ENCODE assay signal across 11 cellular contexts in the genomic region with DNA sequence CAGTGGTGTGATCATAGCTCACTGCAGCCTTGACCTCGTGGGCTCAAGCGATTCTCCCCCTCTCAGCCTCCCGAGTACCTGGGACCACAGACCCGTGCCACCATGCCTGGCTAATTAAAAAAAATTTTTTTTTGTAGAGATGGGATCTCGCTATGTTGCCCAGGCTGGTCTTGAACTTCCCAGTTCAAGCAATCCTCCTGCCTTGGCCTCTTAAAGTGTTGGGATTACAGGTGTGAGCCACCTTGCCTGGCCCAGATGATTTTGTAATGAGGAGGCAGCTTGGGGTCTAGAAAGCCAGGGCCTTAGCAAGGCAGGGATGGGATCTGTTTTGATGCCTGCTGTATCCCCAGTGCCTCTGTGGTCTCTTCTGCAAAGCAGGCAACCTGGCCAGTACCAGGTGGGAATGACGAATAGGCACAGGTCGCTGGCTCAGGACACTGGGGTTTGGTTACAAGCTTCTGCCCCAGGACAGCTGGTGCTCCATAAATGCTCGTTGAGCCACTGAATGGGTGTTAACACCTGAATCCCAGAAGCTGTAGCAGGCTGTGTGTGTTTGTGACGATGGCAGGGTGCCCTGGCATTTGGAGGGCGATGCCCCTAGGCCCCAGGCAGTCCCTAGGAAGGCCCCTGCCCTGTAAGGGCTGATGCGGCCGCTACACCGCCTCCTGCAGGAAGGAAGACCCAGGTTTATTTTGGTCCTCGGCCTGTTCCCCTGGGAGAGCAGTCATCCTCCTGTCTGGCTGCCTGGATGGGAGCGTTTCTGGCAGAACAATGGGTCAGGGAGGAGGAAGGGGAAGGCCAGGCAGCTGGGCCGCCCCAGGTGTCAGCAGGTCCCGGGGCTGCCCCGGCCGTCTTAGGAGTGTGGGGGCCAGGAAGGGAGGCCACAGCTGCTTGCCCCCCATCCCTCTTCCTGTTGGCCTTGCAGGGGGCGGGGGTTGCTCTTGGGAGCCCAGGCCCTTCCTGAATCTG. TPM values are rescaled to one million over a fixed set of nuclear protein-coding genes. Genes with fewer than 3 reads are reported as not detected.
DNase-seq lines count a peak whose midpoint lies in the region; ATAC-seq and TF ChIP-seq lines count a peak whose summit lies in the region.
"Had no signal": no experiment of that assay in that cellular context is flagged by ENCODE, and none has a peak within 500 bp of the region (broad histone marks: within the 10 kb centered on the region; RNA-seq: fewer than 3 reads in every experiment).

No MANE protein-coding gene starts in this region.

- no peaks in the 10 kb centered on the region; the same call in 1 of the 2 replicates for H3K36me3 ChIP-seq in WERI-Rb-1

- in situ Hi-C loops in G401 (cut with HindIII; ENCODE audit: low sequenced_read_pairs): no loop called here

- no peaks in the 10 kb centered on the region for H3K4me1 Mint-ChIP-seq in Calu3 (ENCODE audit: low read depth, unreplicated experiment)
- H3K4me1 Mint-ChIP-seq: nephron had no signal

- H3K27ac ChIP-seq in WERI-Rb-1: no peak overlapping the region

- TF ChIP-seq CTCF in WERI-Rb-1 (IDR thresholded peaks at IDR 0.05; ENCODE audit: low read depth, low read length): peak; percentile 30; the same call in 1 of the 2 replicates
- TF ChIP-seq CTCF in Calu3 (IDR thresholded peaks at IDR 0.05; ENCODE audit: unreplicated experiment): no peak

- no peak overlapping the region for H3K27ac Mint-ChIP-seq in Calu3 (ENCODE audit: unreplicated experiment)
- H3K27ac Mint-ChIP-seq: nephron had no signal

- H3K4me3 ChIP-seq in WERI-Rb-1 (ENCODE audit: low read depth, low read length): no peak overlapping the region

- H3K27me3 Mint-ChIP-seq in Calu3 (ENCODE audit: unreplicated experiment): no peaks in the 10 kb centered on the region

- H3K4me3 Mint-ChIP-seq in Calu3 (ENCODE audit: low read depth, unreplicated experiment): no peak overlapping the region
- H3K4me3 Mint-ChIP-seq: nephron had no signal

- intact Hi-C loops in Right ventricle myocardium superior (cut with DNase I) (no loop called here), posterior vena cava (cut with DNase I) (no loop called here), Calu3 (cut with micrococcal nuclease; ENCODE audit: unreplicated experiment) (no loop called here)

- CTCF ChIA-PET in Calu3 (lab: Charles Lee): no interaction called here

- ATAC-seq in Right ventricle myocardium superior (ENCODE audit: poor library complexity): peak; percentile 61
- no peak for ATAC-seq in GM21717 (IDR thresholded peaks at IDR 0.05; ENCODE audit: unreplicated experiment)
- ATAC-seq in HG02763 (IDR thresholded peaks at IDR 0.05; ENCODE audit: unreplicated experiment): no peak

- no peaks in the 10 kb centered on the region for H3K9me3 Mint-ChIP-seq in Calu3 (ENCODE audit: low read depth, unreplicated experiment)
- H3K9me3 Mint-ChIP-seq: nephron had no signal

- no peaks in the 10 kb centered on the region for H3K9me3 ChIP-seq in WERI-Rb-1 (ENCODE audit: severe bottlenecking)

- DNase-seq in G401 (ENCODE audit: low spot score): peak; percentile 72
- DNase-seq in WERI-Rb-1: no peak
- DNase-seq in Right ventricle myocardium superior: peak; percentile 69
- DNase-seq in posterior vena cava (ENCODE audit: low spot score): peak; percentile 82
- no peak for DNase-seq in Calu3
- no peak for DNase-seq in islet precursor cell
- DNase-seq: activated CD4-positive, alpha-beta T cell treated with anti-CD3 and anti-CD28 coated beads for 4 hours; amygdala had no signal

- no TSS peak for BruUV-seq in Calu3 (replicated peaks; lab: Mats Ljungman, UMichigan)

- no peaks in the 10 kb centered on the region for H3K27me3 ChIP-seq in WERI-Rb-1 (ENCODE audit: insufficient read depth, low read depth, severe bottlenecking)

- peaks cover 10% of the 10 kb centered on the region for H3K36me3 Mint-ChIP-seq in Calu3 (ENCODE audit: insufficient read depth, unreplicated experiment)

RNA-seq across cellular contexts. Expression of gene TNFAIP8L1, which starts 8.6 kb away (rescaled TPM):
- total RNA-seq in G401 (2014; rRNA removed; shearing (Covaris generic)): 5.7 and 6.6 TPM in 2 replicates
- total RNA-seq in Right ventricle myocardium superior: 4.6 TPM
- total RNA-seq in posterior vena cava: 1 to 10 TPM; 5.7 to 6.1 TPM
- 4.3 and 5.3 TPM in 2 replicates for total RNA-seq in Calu3 (2022)

RNA-seq across cellular contexts. Expression of gene MYDGF, which starts 22.2 kb away (rescaled TPM):
- total RNA-seq in G401 (2014; rRNA removed; shearing (Covaris generic)): 182 and 187 TPM in 2 replicates
- total RNA-seq in Right ventricle myocardium superior: 23.2 TPM
- 10 to 100 TPM; 66.3 to 75.9 TPM for total RNA-seq in posterior vena cava
- 77.1 and 81.2 TPM in 2 replicates for total RNA-seq in Calu3 (2022)

Comparison
In these comparisons a context has a peak if more than half of its experiments do, and no peak if none do; other contexts are left out.
1. DNase-seq: peak in G401 (single experiment), Right ventricle myocardium superior (single experiment) and posterior vena cava (single experiment); none in WERI-Rb-1 (single experiment), Calu3 (single experiment) and islet precursor cell (single experiment).